ENCODE assay signal across 8 cellular contexts in genomic region chr1:58652351-58653184, GRCh38. TPM values are rescaled to one million over a fixed set of nuclear protein-coding genes. Genes with fewer than 3 reads are reported as not detected.
A peak's percentile ranks its signal among the peaks of the same experiment; 100 is the strongest.
DNase-seq lines count a peak whose midpoint lies in the region; ATAC-seq, FAIRE-seq and TF ChIP-seq lines count a peak whose summit lies in the region.

No MANE protein-coding gene starts in this region.

- H3K27ac ChIP-seq in KMS-11 (no peak overlapping the region), PC-3 (ENCODE audit: low read length) (no peak overlapping the region)

- H3K9me2 ChIP-seq in PC-3 (replicated peaks; ENCODE audit: low read length), result no peaks in the 10 kb centered on the region

- H3K9me3 ChIP-seq in PC-3 (ENCODE audit: low read length), result no peaks in the 10 kb centered on the region

- H3K9ac ChIP-seq in KMS-11, result no peak overlapping the region
- H3K9ac ChIP-seq in PC-3 (ENCODE audit: low read length), result no peak overlapping the region

- no peak overlapping the region for H3K27ac Mint-ChIP-seq in activated T-helper 2 cell treated with anti-CD3 and anti-CD28 coated beads, Interferon-gamma antibody, Interleukin-2, Interleukin-4, amounts not matched to agents 10 μg/mL and 5 μg/mL and 100 μg/mL, durations not matched to agents 14 hours and 24 hours and 36 hours

- ATAC-seq in GM21786 (IDR thresholded peaks at IDR 0.05; ENCODE audit: unreplicated experiment), result peak; percentile 94
- peak; percentile 84 for ATAC-seq in PC-3
- peak; percentile 78 for ATAC-seq in omental fat pad (ENCODE audit: low FRiP score)

- no peaks in the 10 kb centered on the region for H3K36me3 ChIP-seq in KMS-11 (ENCODE audit: insufficient read depth)
- peaks cover 4% of the 10 kb centered on the region; the same call in 1 of the 2 replicates for H3K36me3 ChIP-seq in PC-3 (ENCODE audit: low read depth, low read length)

- no peak overlapping the region for H2AFZ ChIP-seq in KMS-11 (ENCODE audit: low read depth)
- 0 out of 2 replicates have a peak overlapping the region, but pooled peaks have one; percentile 49 for H2AFZ ChIP-seq in PC-3 (ENCODE audit: low read length)

- peaks cover 19% of the 10 kb centered on the region for H3K4me1 Mint-ChIP-seq in activated T-helper 2 cell treated with anti-CD3 and anti-CD28 coated beads, Interferon-gamma antibody, Interleukin-2, Interleukin-4, amounts not matched to agents 10 μg/mL and 5 μg/mL and 100 μg/mL, durations not matched to agents 14 hours and 24 hours and 36 hours (ENCODE audit: low read depth)

- no peaks in the 10 kb centered on the region for H3K27me3 Mint-ChIP-seq in activated T-helper 2 cell treated with anti-CD3 and anti-CD28 coated beads, Interferon-gamma antibody, Interleukin-2, Interleukin-4, amounts not matched to agents 10 μg/mL and 5 μg/mL and 100 μg/mL, durations not matched to agents 14 hours and 24 hours and 36 hours (ENCODE audit: low read depth)

- CTCF ChIA-PET in PC-3 (lab: Charles Lee), result interaction anchor here (0.5 to 2.7 kb wide), 7 partner anchors 10 to 1883 kb away, joined by 3 to 15 read pairs (median 3); no protein-coding TSS in a partner anchor

- no peak overlapping the region for H3K4me3 Mint-ChIP-seq in activated T-helper 2 cell treated with anti-CD3 and anti-CD28 coated beads, Interferon-gamma antibody, Interleukin-2, Interleukin-4, amounts not matched to agents 10 μg/mL and 5 μg/mL and 100 μg/mL, durations not matched to agents 14 hours and 24 hours and 36 hours (ENCODE audit: low read depth)

- POLR2A ChIA-PET in PC-3 (lab: Charles Lee; ENCODE audit: unreplicated experiment), result interaction anchor here (0.6 kb wide), 1 partner anchor 794 kb away, joined by 6 read pairs; no protein-coding TSS in a partner anchor

- peaks cover 30% of the 10 kb centered on the region for H3K36me3 Mint-ChIP-seq in activated T-helper 2 cell treated with anti-CD3 and anti-CD28 coated beads, Interferon-gamma antibody, Interleukin-2, Interleukin-4, amounts not matched to agents 10 μg/mL and 5 μg/mL and 100 μg/mL, durations not matched to agents 14 hours and 24 hours and 36 hours (ENCODE audit: low read depth)

- peak; percentile 93 for FAIRE-seq in G401.6 (lab: Jason Lieb, UNC)

- H3K4me1 ChIP-seq in KMS-11 (ENCODE audit: low read depth, poor library complexity, severe bottlenecking) (no peaks in the 10 kb centered on the region), PC-3 (ENCODE audit: insufficient read depth, low read length) (peaks cover 10% of the 10 kb centered on the region)

- H3K4me3 ChIP-seq in KMS-11 (IDR thresholded peaks at IDR 0.05; ENCODE audit: insufficient read depth, low read depth, low read length) (no peak overlapping the region), PC-3 (ENCODE audit: low read length) (no peak overlapping the region), foreskin fibroblast (ENCODE audit: low read depth in 1 of 2, low read length in 2 of 2) (no peak overlapping the region)

- peak; percentile 84 for DNase-seq in PC-3
- peak; percentile 31 for DNase-seq in activated T-helper 2 cell treated with anti-CD3 and anti-CD28 coated beads, Interferon-gamma antibody, Interleukin-2, Interleukin-4, amounts not matched to agents 10 μg/mL and 5 μg/mL and 100 μg/mL, durations not matched to agents 14 hours and 24 hours and 36 hours (ENCODE audit: low spot score)
- peak; percentile 78 to 93 for DNase-seq in foreskin fibroblast
- DNase-seq in omental fat pad (ENCODE audit: low spot score), result peak; percentile 24
- DNase-seq in ureter (ENCODE audit: low spot score), result peak; percentile 65

- H3K27me3 ChIP-seq in KMS-11 (ENCODE audit: insufficient read depth, low read depth), result no peaks in the 10 kb centered on the region
- no peaks in the 10 kb centered on the region for H3K27me3 ChIP-seq in PC-3 (ENCODE audit: low read length)

- H3F3A ChIP-seq in PC-3 (ENCODE audit: low read length, unreplicated experiment), result no peaks in the 10 kb centered on the region

- H3K4me2 ChIP-seq in KMS-11 (no peak overlapping the region), PC-3 (ENCODE audit: low read length) (no peak overlapping the region)

- TF ChIP-seq CTCF in KMS-11 (conservative IDR thresholded peaks at IDR 0.05; ENCODE audit: low read depth, low read length) (peak; percentile 80), PC-3 (conservative IDR thresholded peaks at IDR 0.05; ENCODE audit: low read depth, low read length) (peak; percentile 93), foreskin fibroblast (IDR thresholded peaks at IDR 0.05; ENCODE audit: low read depth, low read length) (peak; percentile 67), omental fat pad (IDR thresholded peaks at IDR 0.05) (peak in 1 of 3 donors; percentile 72)

- intact Hi-C loops in PC-3 (cut with micrococcal nuclease), result loop anchor here (1.0 to 2.0 kb wide), 3 partner anchors 76 to 136 kb away; partner anchors contain the start of genes OMA1 and TACSTD2
- intact Hi-C loops in activated T-helper 2 cell treated with anti-CD3 and anti-CD28 coated beads, Interferon-gamma antibody, Interleukin-2, Interleukin-4, amounts not matched to agents 10 μg/mL and 5 μg/mL and 100 μg/mL, durations not matched to agents 14 hours and 24 hours and 36 hours (cut with micrococcal nuclease), result loop anchor here (1.0 to 2.0 kb wide), 4 partner anchors 79 to 1106 kb away; partner anchors contain the start of gene OMA1

- no peaks in the 10 kb centered on the region for H4K20me1 ChIP-seq in KMS-11 (ENCODE audit: insufficient read depth)
- H4K20me1 ChIP-seq in PC-3 (ENCODE audit: low read length), result no peaks in the 10 kb centered on the region

- BruUV-seq in PC-3 (replicated peaks; lab: Mats Ljungman, UMichigan), result no TSS peak

- H3K79me2 ChIP-seq in KMS-11 (ENCODE audit: insufficient read depth, low read depth), result no peaks in the 10 kb centered on the region
- no peaks in the 10 kb centered on the region for H3K79me2 ChIP-seq in PC-3 (ENCODE audit: low read length)

- H3K9me3 Mint-ChIP-seq in activated T-helper 2 cell treated with anti-CD3 and anti-CD28 coated beads, Interferon-gamma antibody, Interleukin-2, Interleukin-4, amounts not matched to agents 10 μg/mL and 5 μg/mL and 100 μg/mL, durations not matched to agents 14 hours and 24 hours and 36 hours, result no peaks in the 10 kb centered on the region

RNA-seq across cellular contexts. Expression of gene MYSM1, which starts 47.3 kb away (rescaled TPM):
- total RNA-seq in PC-3 (2014; rRNA removed) (18.3 and 26.1 TPM in 2 replicates), omental fat pad (10 to 100 TPM; 15.5 to 43.7 (median 26.3) TPM), ureter (52.9 TPM)
- total RNA-seq in activated T-helper 2 cell treated with anti-CD3 and anti-CD28 coated beads, Interferon-gamma antibody, Interleukin-2, Interleukin-4, amounts not matched to agents 10 μg/mL and 5 μg/mL and 100 μg/mL, durations not matched to agents 14 hours and 24 hours and 36 hours, result 44.3 and 50.1 TPM in 2 replicates

Comparison
In these comparisons a context has a peak if more than half of its experiments do, and no peak if none do; other contexts are left out.
1. DNase-seq: peak in every context shown above with its lines; median percentile 86 in foreskin fibroblast; 84 in PC-3; 65 in ureter; 31 in activated T-helper 2 cell treated with anti-CD3 and anti-CD28 coated beads, Interferon-gamma antibody, Interleukin-2, Interleukin-4, amounts not matched to agents 10 μg/mL and 5 μg/mL and 100 μg/mL, durations not matched to agents 14 hours and 24 hours and 36 hours; 24 in omental fat pad.